30 cellular contexts compared by ENCODE assay signal in the genomic region with DNA sequence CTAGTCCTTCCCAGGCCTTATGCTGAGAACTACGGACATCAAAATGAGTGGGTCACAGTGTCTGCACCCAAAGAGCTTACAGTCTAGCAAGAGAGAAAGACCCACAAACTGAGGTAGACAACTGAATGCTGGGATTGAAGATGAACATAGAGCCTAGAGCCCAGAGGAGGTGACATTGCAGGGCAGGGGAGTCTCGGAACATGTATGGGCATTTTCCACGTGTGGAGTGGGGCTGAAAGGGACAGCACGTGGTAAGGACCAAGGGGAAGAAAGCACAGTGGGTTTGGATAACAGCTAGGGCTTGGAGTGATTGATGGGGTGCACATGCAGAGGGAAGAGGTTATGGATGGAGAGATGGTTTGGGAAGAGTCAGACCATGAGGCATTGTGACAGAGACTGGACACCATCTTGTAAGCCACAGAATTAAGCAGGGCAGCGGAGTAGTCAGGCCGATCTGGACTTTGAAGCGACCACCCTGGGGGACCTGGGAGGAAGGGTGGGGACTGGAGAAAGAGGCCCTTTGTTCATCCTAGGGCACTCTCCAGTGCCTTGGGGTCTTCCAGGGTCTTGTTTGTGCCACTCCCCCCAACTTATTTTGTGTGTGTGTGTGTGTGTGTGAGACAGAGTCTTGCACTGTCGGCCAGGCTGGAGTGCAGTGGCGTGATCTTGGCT. TPM values are rescaled to one million over a fixed set of nuclear protein-coding genes. Genes with fewer than 3 reads are reported as not detected.
A peak's percentile ranks its signal among the peaks of the same experiment; 100 is the strongest.
DNase-seq lines count a peak whose midpoint lies in the region; ATAC-seq and TF ChIP-seq lines count a peak whose summit lies in the region.
"Had no signal": no experiment of that assay in that cellular context is flagged by ENCODE, and none has a peak within 500 bp of the region (broad histone marks: within the 10 kb centered on the region; RNA-seq: fewer than 3 reads in every experiment).

No MANE protein-coding gene starts in this region.

- intact Hi-C loops in ovary (cut with DNase I): loop anchor here in 1 of 4 donors (10.0 kb wide), 1 partner anchor 53 kb away; no protein-coding TSS in a partner anchor

- TF ChIP-seq POLR2A in ovary (IDR thresholded peaks at IDR 0.05): no peak

- peak; percentile 8 for DNase-seq in activated naive CD8-positive, alpha-beta T cell treated with anti-CD3 and anti-CD28 coated beads, Interleukin-2, amount 10 ng/mL, durations not matched to agents 7 days and 5 days
- no peak for DNase-seq in activated naive CD8-positive, alpha-beta T cell treated with anti-CD3 and anti-CD28 coated beads, Interleukin-2, amount 50 U/mL, for 24 hours
- DNase-seq in endodermal cell: peak; percentile 15
- peak in 4 of 5 donors; percentile 5 to 29 (median 8) for DNase-seq in ovary
- DNase-seq in ureter (ENCODE audit: low spot score): peak; percentile 20
- DNase-seq in Kasumi-1 (lab: John Stamatoyannopoulos, UW): no peak
- no peak for DNase-seq in BE2C
- DNase-seq: activated CD4-positive, alpha-beta T cell treated with anti-CD3 and anti-CD28 coated beads for 4 hours; activated naive CD4-positive, alpha-beta T cell treated with anti-CD3 and anti-CD28 coated beads, Interleukin-2, amount 10 ng/mL, durations not matched to agents 7 days and 5 days; activated T-cell treated with anti-CD3 and anti-CD28 coated beads, Interleukin-2, amount 50 U/mL, for 72 hours; AML-193; amniotic stem cell; brain microvascular endothelial cell; GOT3; hippocampal formation; immature natural killer cell; NCI-H1092 treated with DMSO at 0.1 percent for 48 hours; NCI-H187; NCI-H2171; NCI-H82; SJCRH30; stimulated activated naive CD4-positive, alpha-beta T cell treated with Interleukin-2 at 50 U/mL for 16 hours; SW 1271 had no signal

- H3K27me3 ChIP-seq in endodermal cell (ENCODE audit: control insufficient read depth, insufficient read depth, low read length, poor library complexity, severe bottlenecking) (no peaks in the 10 kb centered on the region), ovary (no peaks in the 10 kb centered on the region), BE2C (no peaks in the 10 kb centered on the region)
- H3K27me3 ChIP-seq: brain microvascular endothelial cell, neural progenitor cell, SJCRH30, uterus had no signal

- peaks cover 2% of the 10 kb centered on the region for H3K4me1 Mint-ChIP-seq in activated naive CD8-positive, alpha-beta T cell treated with anti-CD3 and anti-CD28 coated beads, Interleukin-2, amount 10 ng/mL, durations not matched to agents 7 days and 5 days
- H3K4me1 Mint-ChIP-seq in activated naive CD8-positive, alpha-beta T cell treated with anti-CD3 and anti-CD28 coated beads, Interleukin-2, amount 50 U/mL, for 24 hours: no peaks in the 10 kb centered on the region
- H3K4me1 Mint-ChIP-seq in endodermal cell: no peaks in the 10 kb centered on the region
- H3K4me1 Mint-ChIP-seq: activated naive CD4-positive, alpha-beta T cell treated with anti-CD3 and anti-CD28 coated beads, Interleukin-2, amount 10 ng/mL, durations not matched to agents 7 days and 5 days; memory B cell had no signal

- no peaks in the 10 kb centered on the region for H3K9me3 Mint-ChIP-seq in activated naive CD8-positive, alpha-beta T cell treated with anti-CD3 and anti-CD28 coated beads, Interleukin-2, amount 10 ng/mL, durations not matched to agents 7 days and 5 days
- H3K9me3 Mint-ChIP-seq in activated naive CD8-positive, alpha-beta T cell treated with anti-CD3 and anti-CD28 coated beads, Interleukin-2, amount 50 U/mL, for 24 hours: no peaks in the 10 kb centered on the region
- no peaks in the 10 kb centered on the region for H3K9me3 Mint-ChIP-seq in endodermal cell
- H3K9me3 Mint-ChIP-seq: activated naive CD4-positive, alpha-beta T cell treated with anti-CD3 and anti-CD28 coated beads, Interleukin-2, amount 10 ng/mL, durations not matched to agents 7 days and 5 days; activated T-cell treated with anti-CD3 and anti-CD28 coated beads, Interleukin-2, amount 50 U/mL, for 72 hours; CD8-positive, alpha-beta T cell; immature natural killer cell; memory B cell; neural progenitor cell had no signal

- H3K36me3 ChIP-seq in endodermal cell (ENCODE audit: control insufficient read depth, insufficient read depth, low read length): no peaks in the 10 kb centered on the region
- no peaks in the 10 kb centered on the region for H3K36me3 ChIP-seq in ovary
- H3K36me3 ChIP-seq in BE2C: no peaks in the 10 kb centered on the region
- H3K36me3 ChIP-seq: brain microvascular endothelial cell, neural progenitor cell, SJCRH30, uterus had no signal

- peaks cover 7% of the 10 kb centered on the region for H3K27me3 Mint-ChIP-seq in activated naive CD8-positive, alpha-beta T cell treated with anti-CD3 and anti-CD28 coated beads, Interleukin-2, amount 10 ng/mL, durations not matched to agents 7 days and 5 days
- peaks cover 5% of the 10 kb centered on the region for H3K27me3 Mint-ChIP-seq in activated naive CD8-positive, alpha-beta T cell treated with anti-CD3 and anti-CD28 coated beads, Interleukin-2, amount 50 U/mL, for 24 hours
- H3K27me3 Mint-ChIP-seq in endodermal cell (ENCODE audit: insufficient read depth): peaks cover 19% of the 10 kb centered on the region

- H3K9ac ChIP-seq in endodermal cell (ENCODE audit: extremely low read depth, low read length, poor library complexity, severe bottlenecking): no peak overlapping the region
- H3K9ac ChIP-seq: neural progenitor cell had no signal

- no peak overlapping the region for H3K27ac Mint-ChIP-seq in activated naive CD8-positive, alpha-beta T cell treated with anti-CD3 and anti-CD28 coated beads, Interleukin-2, amount 10 ng/mL, durations not matched to agents 7 days and 5 days
- H3K27ac Mint-ChIP-seq in activated naive CD8-positive, alpha-beta T cell treated with anti-CD3 and anti-CD28 coated beads, Interleukin-2, amount 50 U/mL, for 24 hours: no peak overlapping the region
- no peak overlapping the region for H3K27ac Mint-ChIP-seq in endodermal cell
- H3K27ac Mint-ChIP-seq: activated naive CD4-positive, alpha-beta T cell treated with anti-CD3 and anti-CD28 coated beads, Interleukin-2, amount 10 ng/mL, durations not matched to agents 7 days and 5 days; activated T-cell treated with anti-CD3 and anti-CD28 coated beads, Interleukin-2, amount 50 U/mL, for 72 hours; CD8-positive, alpha-beta T cell; immature natural killer cell; memory B cell had no signal

- no peak for ATAC-seq in activated naive CD8-positive, alpha-beta T cell treated with anti-CD3 and anti-CD28 coated beads, Interleukin-2, amount 10 ng/mL, durations not matched to agents 7 days and 5 days (ENCODE audit: low read depth)
- no peak for ATAC-seq in activated naive CD8-positive, alpha-beta T cell treated with anti-CD3 and anti-CD28 coated beads, Interleukin-2, amount 50 U/mL, for 24 hours
- no peak for ATAC-seq in GM21737 (IDR thresholded peaks at IDR 0.05; ENCODE audit: unreplicated experiment)
- ATAC-seq: activated T-cell treated with anti-CD3 and anti-CD28 coated beads, Interleukin-2, amount 50 U/mL, for 72 hours; CD8-positive, alpha-beta T cell had no signal

- TF ChIP-seq CTCF in endodermal cell (conservative IDR thresholded peaks at IDR 0.05) (no peak), ovary (IDR thresholded peaks at IDR 0.05) (no peak), BE2C (IDR thresholded peaks at IDR 0.05; ENCODE audit: low read depth, low read length) (no peak)

- no peaks in the 10 kb centered on the region for H3K4me1 ChIP-seq in endodermal cell (ENCODE audit: control insufficient read depth, insufficient read depth, low read length)
- H3K4me1 ChIP-seq in ovary (ENCODE audit: insufficient read depth): peaks cover 18% of the 10 kb centered on the region
- no peaks in the 10 kb centered on the region for H3K4me1 ChIP-seq in BE2C
- H3K4me1 ChIP-seq: A549 had no signal

- no peak overlapping the region for H3K4me3 ChIP-seq in endodermal cell (ENCODE audit: low read length)
- H3K4me3 ChIP-seq in ovary: no peak overlapping the region
- no peak overlapping the region for H3K4me3 ChIP-seq in BE2C (ENCODE audit: low read depth, low read length)
- H3K4me3 ChIP-seq: A549, neural progenitor cell, SJCRH30, uterus had no signal

- TF ChIP-seq EP300 in ovary (IDR thresholded peaks at IDR 0.05): no peak

- no peak overlapping the region for H3K27ac ChIP-seq in endodermal cell (ENCODE audit: low read depth, low read length)
- no peak overlapping the region for H3K27ac ChIP-seq in ovary
- H3K27ac ChIP-seq: A549, brain microvascular endothelial cell, neural progenitor cell, SJCRH30, VCaP had no signal

- 85 to 89% methylated on average over 7 to 9 of the region's 9 CpGs for WGBS in endodermal cell (ENCODE audit: insufficient coverage in 1 of 2, insufficient read length in 1 of 2), 2 experiments
- 93 to 97% (median 95%) methylated on average over 9 of the region's 9 CpGs for WGBS in ovary, 3 donors

- POLR2A ChIA-PET in activated naive CD8-positive, alpha-beta T cell treated with anti-CD3 and anti-CD28 coated beads, Interleukin-2, amount 10 ng/mL, durations not matched to agents 7 days and 5 days (lab: Charles Lee): no interaction called here

- H3K4me3 Mint-ChIP-seq in activated naive CD8-positive, alpha-beta T cell treated with anti-CD3 and anti-CD28 coated beads, Interleukin-2, amount 10 ng/mL, durations not matched to agents 7 days and 5 days: no peak overlapping the region
- H3K4me3 Mint-ChIP-seq in activated naive CD8-positive, alpha-beta T cell treated with anti-CD3 and anti-CD28 coated beads, Interleukin-2, amount 50 U/mL, for 24 hours: no peak overlapping the region
- H3K4me3 Mint-ChIP-seq in endodermal cell: no peak overlapping the region
- H3K4me3 Mint-ChIP-seq: activated naive CD4-positive, alpha-beta T cell treated with anti-CD3 and anti-CD28 coated beads, Interleukin-2, amount 10 ng/mL, durations not matched to agents 7 days and 5 days; activated T-cell treated with anti-CD3 and anti-CD28 coated beads, Interleukin-2, amount 50 U/mL, for 72 hours; CD8-positive, alpha-beta T cell; immature natural killer cell; memory B cell; neural progenitor cell had no signal

- H3K36me3 Mint-ChIP-seq in activated naive CD8-positive, alpha-beta T cell treated with anti-CD3 and anti-CD28 coated beads, Interleukin-2, amount 10 ng/mL, durations not matched to agents 7 days and 5 days: no peaks in the 10 kb centered on the region
- no peaks in the 10 kb centered on the region for H3K36me3 Mint-ChIP-seq in activated naive CD8-positive, alpha-beta T cell treated with anti-CD3 and anti-CD28 coated beads, Interleukin-2, amount 50 U/mL, for 24 hours (ENCODE audit: low read depth)
- H3K36me3 Mint-ChIP-seq in endodermal cell (ENCODE audit: low read depth): no peaks in the 10 kb centered on the region
- H3K36me3 Mint-ChIP-seq: activated naive CD4-positive, alpha-beta T cell treated with anti-CD3 and anti-CD28 coated beads, Interleukin-2, amount 10 ng/mL, durations not matched to agents 7 days and 5 days; CD8-positive, alpha-beta T cell; immature natural killer cell; memory B cell; neural progenitor cell had no signal

- H3K9me3 ChIP-seq in endodermal cell (ENCODE audit: control insufficient read depth, low read length): no peaks in the 10 kb centered on the region
- H3K9me3 ChIP-seq in ovary: no peaks in the 10 kb centered on the region
- no peaks in the 10 kb centered on the region for H3K9me3 ChIP-seq in BE2C
- H3K9me3 ChIP-seq: A549, SJCRH30, uterus had no signal

RNA-seq across cellular contexts. Expression of a gene that starts 47.5 kb away (rescaled TPM):
- total RNA-seq in activated naive CD8-positive, alpha-beta T cell treated with anti-CD3 and anti-CD28 coated beads, Interleukin-2, amount 10 ng/mL, durations not matched to agents 7 days and 5 days: under 1 TPM; 0.28 to 0.42 TPM
- total RNA-seq in endodermal cell (10 to 100 TPM; 62.2 to 74.9 TPM), ovary (10 to 100 TPM; 13.0 to 71.8 (median 61.1) TPM), ureter (39.8 TPM)
- polyA plus RNA-seq in endodermal cell (2013, experiment 1 of 2): 46.2 TPM
- polyA plus RNA-seq in endodermal cell (2013, experiment 2 of 2): 45.0 TPM
- polyA plus RNA-seq in ovary: 10 to 100 TPM; 16.6 to 49.9 TPM
- 6.0 TPM for polyA plus RNA-seq in BE2C (2012; ENCODE audit: insufficient read depth, insufficient read length, low read depth)
- polyA plus RNA-seq: immature natural killer cell had no signal

Comparison
In these comparisons a context has a peak if more than half of its experiments do, and no peak if none do; other contexts are left out.
1. DNase-seq: peak in activated naive CD8-positive, alpha-beta T cell treated with anti-CD3 and anti-CD28 coated beads, Interleukin-2, amount 10 ng/mL, durations not matched to agents 7 days and 5 days (single experiment), endodermal cell (single experiment), ovary (4 of 5) and ureter (single experiment); none in activated naive CD8-positive, alpha-beta T cell treated with anti-CD3 and anti-CD28 coated beads, Interleukin-2, amount 50 U/mL, for 24 hours (single experiment), Kasumi-1 (0 of 2) and BE2C (single experiment).
2. RNA of a gene that starts 47.5 kb away (total RNA-seq): 62.2 to 74.9 TPM in endodermal cell, 13.0 to 71.8 TPM in ovary and 39.8 TPM in ureter (single experiment); 0.28 to 0.42 TPM in activated naive CD8-positive, alpha-beta T cell treated with anti-CD3 and anti-CD28 coated beads, Interleukin-2, amount 10 ng/mL, durations not matched to agents 7 days and 5 days; every median in the first group is over 4 times any median in the second.